Comparison of ENCODE assay signal across 8 cellular contexts in genomic region chrX:135522132-135522530, GRCh38. TPM values are rescaled to one million over a fixed set of nuclear protein-coding genes. Genes with fewer than 3 reads are reported as not detected.
DNase-seq lines count a peak whose midpoint lies in the region; FAIRE-seq and TF ChIP-seq lines count a peak whose summit lies in the region.

No MANE protein-coding gene starts in this region.

- TF ChIP-seq RAD21 in SK-N-SH (IDR thresholded peaks at IDR 0.05; ENCODE audit: low read length), result no peak

- no peak for DNase-seq in GM12892 (ENCODE audit: insufficient read length)
- no peak for DNase-seq in SK-N-SH
- DNase-seq in esophagus squamous epithelium (lab: John Stamatoyannopoulos, UW), result no peak
- DNase-seq in NCI-H1436 treated with DMSO at 0.1 percent for 48 hours (lab: John Stamatoyannopoulos, UW), result no peak
- DNase-seq in 8988T, result no peak
- no peak for DNase-seq in DMS153 (lab: John Stamatoyannopoulos, UW)
- DNase-seq in posterior vena cava (ENCODE audit: low spot score), result no peak

- CTCF ChIA-PET in SK-N-SH (lab: Yijun Ruan, JAX), result interaction anchor here (1.3 kb wide), 1 partner anchor 22 kb away, joined by 3 read pairs; no protein-coding TSS in a partner anchor

- H3K9ac ChIP-seq in SK-N-SH (peak overlapping the region; percentile 73), rectal smooth muscle tissue (ENCODE audit: low read length) (peak overlapping the region; percentile 6)

- peak; percentile 33 for FAIRE-seq in GM12892 (lab: Jason Lieb, UNC)

- H3K9me2 ChIP-seq in SK-N-SH, result no peaks in the 10 kb centered on the region

- intact Hi-C loops in esophagus squamous epithelium (cut with DNase I), result no loop called here
- intact Hi-C loops in posterior vena cava (cut with DNase I), result no loop called here

- H3K27ac ChIP-seq in SK-N-SH (ENCODE audit: low read depth in 2 of 2, low read length in 1 of 2) (peak overlapping the region; percentile 69 to 79), esophagus squamous epithelium (peak overlapping the region; percentile 84 to 98 (median 94)), rectal smooth muscle tissue (ENCODE audit: low read depth, low read length) (peak overlapping the region; percentile 65)

- H3F3A ChIP-seq in SK-N-SH (replicated peaks; ENCODE audit: insufficient read depth), result peaks cover 3% of the 10 kb centered on the region

- no peak for TF ChIP-seq CTCF in SK-N-SH (IDR thresholded peaks at IDR 0.05)
- TF ChIP-seq CTCF in esophagus squamous epithelium (IDR thresholded peaks at IDR 0.05), result no peak

- H3K4me3 ChIP-seq in SK-N-SH (ENCODE audit: low read depth in 2 of 2, low read length in 1 of 2), result peak overlapping the region; percentile 59 to 70
- peak overlapping the region; percentile 34 to 78 (median 69) for H3K4me3 ChIP-seq in esophagus squamous epithelium
- peak overlapping the region; percentile 57 for H3K4me3 ChIP-seq in rectal smooth muscle tissue (ENCODE audit: low read length)

- peak overlapping the region; percentile 94 for H2AFZ ChIP-seq in SK-N-SH (ENCODE audit: low read depth)

- no peaks in the 10 kb centered on the region; the same call in 1 of the 2 replicates for H3K27me3 ChIP-seq in SK-N-SH (ENCODE audit: insufficient read depth)
- no peaks in the 10 kb centered on the region for H3K27me3 ChIP-seq in esophagus squamous epithelium
- H3K27me3 ChIP-seq in rectal smooth muscle tissue (ENCODE audit: control insufficient read depth, insufficient read depth, low read length), result no peaks in the 10 kb centered on the region

- WGBS in SK-N-SH (ENCODE audit: low lambda C conversion rate), result 2% methylated on average over 9 of the region's 9 CpGs
- 0 to 22% methylated on average over 4 to 8 of the region's 9 CpGs for WGBS in esophagus squamous epithelium, 2 donors

- TF ChIP-seq EP300 in SK-N-SH (IDR thresholded peaks at IDR 0.05; ENCODE audit: borderline replicate concordance in 1 of 2, low read depth in 1 of 2, low read length in 1 of 2), result no peak

- no peaks in the 10 kb centered on the region for H3K79me2 ChIP-seq in SK-N-SH (ENCODE audit: insufficient read depth)

- POLR2A ChIA-PET in SK-N-SH (lab: Yijun Ruan, JAX), result no interaction called here

- no peak; the same call in 1 of the 2 replicates for TF ChIP-seq POLR2A in GM12892 (IDR thresholded peaks at IDR 0.05; ENCODE audit: low read depth, low read length)
- no peak for TF ChIP-seq POLR2A in esophagus squamous epithelium (IDR thresholded peaks at IDR 0.05)

- no peaks in the 10 kb centered on the region for H4K20me1 ChIP-seq in SK-N-SH (ENCODE audit: insufficient read depth)

- H3K36me3 ChIP-seq in SK-N-SH (replicated peaks in 1 of 2; ENCODE audit: control insufficient read depth in 1 of 2, insufficient read depth in 2 of 2, low read length in 1 of 2), result no peaks in the 10 kb centered on the region
- no peaks in the 10 kb centered on the region for H3K36me3 ChIP-seq in esophagus squamous epithelium
- no peaks in the 10 kb centered on the region for H3K36me3 ChIP-seq in rectal smooth muscle tissue (ENCODE audit: control insufficient read depth, insufficient read depth, low read length)

- H3K4me2 ChIP-seq in SK-N-SH, result peak overlapping the region; percentile 77

- H3K4me1 ChIP-seq in SK-N-SH (ENCODE audit: control insufficient read depth in 1 of 2, insufficient read depth in 2 of 2, low read depth in 1 of 2, low read length in 1 of 2), result no peaks in the 10 kb centered on the region
- peaks cover 0 to 25% (median 0%) of the 10 kb centered on the region in 3 donors for H3K4me1 ChIP-seq in esophagus squamous epithelium
- no peaks in the 10 kb centered on the region for H3K4me1 ChIP-seq in rectal smooth muscle tissue (ENCODE audit: control insufficient read depth, insufficient read depth, low read length)

- H3K9me3 ChIP-seq in SK-N-SH, result no peaks in the 10 kb centered on the region
- no peaks in the 10 kb centered on the region for H3K9me3 ChIP-seq in esophagus squamous epithelium

TF ChIP-seq in SK-N-SH, 30 proteins besides CTCF, POLR2A, EP300 and RAD21:
- TF ChIP-seq YY1 (IDR thresholded peaks at IDR 0.05; ENCODE audit: low read depth), result no peak
- TF ChIP-seq ZBTB33 (IDR thresholded peaks at IDR 0.05; ENCODE audit: borderline replicate concordance, low read depth), result no peak
- no peak for TF ChIP-seq NRF1 (IDR thresholded peaks at IDR 0.05; ENCODE audit: low read depth, low read length)
- TF ChIP-seq GABPA (IDR thresholded peaks at IDR 0.05; ENCODE audit: low read depth), result no peak
- no peak for TF ChIP-seq RXRA (IDR thresholded peaks at IDR 0.05; ENCODE audit: borderline replicate concordance, low read depth)
- no peak for TF ChIP-seq REST (IDR thresholded peaks at IDR 0.05; ENCODE audit: low read depth, low read length)
- no peak for TF ChIP-seq FOSL2 (IDR thresholded peaks at IDR 0.05; ENCODE audit: borderline replicate concordance, low read depth)
- no peak for TF ChIP-seq SIN3A (IDR thresholded peaks at IDR 0.05; ENCODE audit: borderline replicate concordance, low read depth, low read length)
TF ChIP-seq in SK-N-SH: peak in this region for 0.

RNA-seq across cellular contexts. Expression of gene INTS6L, which starts 1.7 kb away (rescaled TPM):
- 11.9 TPM for polyA plus RNA-seq in GM12892 (2012; ENCODE audit: missing spikeins)
- polyA plus RNA-seq in SK-N-SH (2012; rRNA removed), result 2.0 and 2.9 TPM in 2 replicates
- 0.96 and 1.3 TPM in 2 replicates for polyA plus RNA-seq in SK-N-SH (2012; cell fraction: cytosol; rRNA removed)
- polyA plus RNA-seq in SK-N-SH (2012; cell fraction: nucleus; rRNA removed), result 7.6 and 15.1 TPM in 2 replicates
- total RNA-seq in esophagus squamous epithelium, result 10 to 100 TPM in 1 of 4 donors, 1 to 10 TPM in 3; 4.3 to 14.9 (median 6.4) TPM
- total RNA-seq in posterior vena cava, result 1 to 10 TPM; 8.2 to 9.1 TPM
